In genomic region chr10:11529276-11529675, GRCh38 we compare ENCODE assay signal across 20 cellular contexts.
"Had no signal": no experiment of that assay in that cellular context is flagged by ENCODE, and none has a peak within 500 bp of the region (broad histone marks: within the 10 kb centered on the region; RNA-seq: fewer than 3 reads in every experiment).

No MANE protein-coding gene starts in this region.

- H3K9me3 ChIP-seq: heart right ventricle, neutrophil, right lobe of liver, thoracic aorta, upper lobe of right lung had no signal

- H3K4me1 Mint-ChIP-seq: activated T-helper 17 cell treated with anti-CD3 and anti-CD28 coated beads, Interleukin-2, amount 50 U/mL, for 72 hours had no signal

- H3K27ac ChIP-seq: neutrophil, parathyroid adenoma, upper lobe of right lung had no signal

- H3K4me3 Mint-ChIP-seq: activated CD4-positive, alpha-beta memory T cell treated with anti-CD3 and anti-CD28 coated beads, Interleukin-2, amount 10 ng/mL, durations not matched to agents 7 days and 5 days; activated T-helper 17 cell treated with anti-CD3 and anti-CD28 coated beads, Interleukin-2, amount 50 U/mL, for 72 hours; stimulated activated effector memory CD8-positive, alpha-beta T cell treated with anti-CD3 and anti-CD28 coated beads, Interleukin-12 subunit alpha, Interleukin-12 subunit beta, amount 100 ng/mL, for 72 hours; WTC11 had no signal

- H3K4me3 ChIP-seq: right lobe of liver, upper lobe of right lung had no signal

- H3K36me3 ChIP-seq: heart right ventricle, neutrophil, right lobe of liver, thoracic aorta, upper lobe of right lung had no signal

- H3K27me3 ChIP-seq: heart right ventricle, neutrophil, right lobe of liver, upper lobe of right lung had no signal

- H2AFZ ChIP-seq: parathyroid adenoma had no signal

- H3K27ac Mint-ChIP-seq: activated CD4-positive, alpha-beta memory T cell treated with anti-CD3 and anti-CD28 coated beads, Interleukin-2, amount 10 ng/mL, durations not matched to agents 7 days and 5 days; activated T-helper 17 cell treated with anti-CD3 and anti-CD28 coated beads, Interleukin-2, amount 50 U/mL, for 72 hours; natural killer cell treated with Interleukin-12 subunit alpha and Interleukin-12 subunit beta and Interleukin-15 and Interleukin-18, amount 100 ng/mL, for 72 hours; stimulated activated effector memory CD8-positive, alpha-beta T cell treated with anti-CD3 and anti-CD28 coated beads, Interleukin-12 subunit alpha, Interleukin-12 subunit beta, amount 100 ng/mL, for 72 hours had no signal

- DNase-seq: activated CD4-positive, alpha-beta memory T cell treated with anti-CD3 and anti-CD28 coated beads, Interleukin-2, amount 10 ng/mL, durations not matched to agents 7 days and 5 days; activated CD4-positive, alpha-beta T cell treated with anti-CD3 and anti-CD28 coated beads for 4 hours; activated naive CD4-positive, alpha-beta T cell treated with Interleukin-2 at 50 U/mL for 16 hours; activated T-cell treated with anti-CD3 and anti-CD28 coated beads, Interleukin-2, amount 50 U/mL, for 1 hour; anterior cingulate cortex; heart right ventricle; left ventricle myocardium superior; mesendoderm; right lobe of liver; small intestine; stimulated activated CD4-positive, alpha-beta T cell treated with anti-CD3 and anti-CD28 coated beads, Interleukin-4, amount 100 ng/mL, for 1 hour; upper lobe of right lung had no signal

- H3K9ac ChIP-seq: parathyroid adenoma had no signal

- H3K27me3 Mint-ChIP-seq: activated T-helper 17 cell treated with anti-CD3 and anti-CD28 coated beads, Interleukin-2, amount 50 U/mL, for 72 hours had no signal

- H3K4me1 ChIP-seq: parathyroid adenoma had no signal

- H3K36me3 Mint-ChIP-seq: natural killer cell treated with Interleukin-12 subunit alpha and Interleukin-12 subunit beta and Interleukin-15 and Interleukin-18, amount 100 ng/mL, for 72 hours; stimulated activated effector memory CD8-positive, alpha-beta T cell treated with anti-CD3 and anti-CD28 coated beads, Interleukin-12 subunit alpha, Interleukin-12 subunit beta, amount 100 ng/mL, for 72 hours had no signal

- H3K9me3 Mint-ChIP-seq: activated CD4-positive, alpha-beta memory T cell treated with anti-CD3 and anti-CD28 coated beads, Interleukin-2, amount 10 ng/mL, durations not matched to agents 7 days and 5 days; activated T-helper 17 cell treated with anti-CD3 and anti-CD28 coated beads, Interleukin-2, amount 50 U/mL, for 72 hours; natural killer cell treated with Interleukin-12 subunit alpha and Interleukin-12 subunit beta and Interleukin-15 and Interleukin-18, amount 100 ng/mL, for 72 hours; stimulated activated effector memory CD8-positive, alpha-beta T cell treated with anti-CD3 and anti-CD28 coated beads, Interleukin-12 subunit alpha, Interleukin-12 subunit beta, amount 100 ng/mL, for 72 hours; WTC11 had no signal

- ATAC-seq: activated T-helper 17 cell treated with anti-CD3 and anti-CD28 coated beads, Interleukin-2, amount 50 U/mL, for 72 hours; esophagus mucosa; natural killer cell treated with Interleukin-12 subunit alpha and Interleukin-12 subunit beta and Interleukin-15 and Interleukin-18, amount 100 ng/mL, for 72 hours; right lobe of liver; stimulated activated effector memory CD8-positive, alpha-beta T cell treated with anti-CD3 and anti-CD28 coated beads, Interleukin-12 subunit alpha, Interleukin-12 subunit beta, amount 100 ng/mL, for 72 hours; upper lobe of right lung; WTC11 had no signal
